25 cellular contexts compared by ENCODE assay signal in genomic region chr13:55230570-55230908, GRCh38.
"Had no signal": no experiment of that assay in that cellular context is flagged by ENCODE, and none has a peak within 500 bp of the region (broad histone marks: within the 10 kb centered on the region; RNA-seq: fewer than 3 reads in every experiment).

No MANE protein-coding gene starts in this region.

- DNase-seq: activated CD4-positive, alpha-beta memory T cell treated with anti-CD3 and anti-CD28 coated beads, Interleukin-2, amount 10 ng/mL, durations not matched to agents 7 days and 5 days; activated CD4-positive, alpha-beta T cell treated with anti-CD3 and anti-CD28 coated beads for 48 hours; activated CD4-positive, CD25-positive, alpha-beta regulatory T cell; activated CD8-positive, alpha-beta memory T cell treated with anti-CD3 and anti-CD28 coated beads, Interleukin-2, amount 10 ng/mL, durations not matched to agents 7 days and 5 days; activated naive CD4-positive, alpha-beta T cell treated with Interleukin-2 at 50 U/mL for 16 hours; activated naive CD8-positive, alpha-beta T cell treated with anti-CD3 and anti-CD28 coated beads, Interleukin-2, amount 10 ng/mL, durations not matched to agents 7 days and 5 days; activated T-cell treated with anti-CD3 and anti-CD28 coated beads, Interleukin-2, amount 50 U/mL, for 1 hour; amygdala; colonic mucosa; foreskin melanocyte; glutamatergic neuron; hippocampal formation; immature natural killer cell; kidney glomerular epithelial cell; left ventricle myocardium inferior; mammary epithelial cell; nephron progenitor cell; occipital lobe; posterior cingulate gyrus; stimulated activated CD8-positive, alpha-beta memory T cell treated with anti-CD3 and anti-CD28 coated beads, Interleukin-4, amount 100 ng/mL, for 48 hours; stimulated activated naive CD4-positive, alpha-beta T cell; thyroid gland had no signal

- ATAC-seq: activated CD8-positive, alpha-beta memory T cell treated with anti-CD3 and anti-CD28 coated beads, Interleukin-2, amount 10 ng/mL, durations not matched to agents 7 days and 5 days; activated T-helper 17 cell treated with anti-CD3 and anti-CD28 coated beads, Interleukin-2, amount 50 U/mL, for 72 hours had no signal

- H3K27ac Mint-ChIP-seq: activated CD4-positive, alpha-beta memory T cell treated with anti-CD3 and anti-CD28 coated beads, Interleukin-2, amount 10 ng/mL, durations not matched to agents 7 days and 5 days; activated CD8-positive, alpha-beta memory T cell treated with anti-CD3 and anti-CD28 coated beads, Interleukin-2, amount 10 ng/mL, durations not matched to agents 7 days and 5 days; activated naive CD8-positive, alpha-beta T cell treated with anti-CD3 and anti-CD28 coated beads, Interleukin-2, amount 10 ng/mL, durations not matched to agents 7 days and 5 days; activated T-helper 17 cell treated with anti-CD3 and anti-CD28 coated beads, Interleukin-2, amount 50 U/mL, for 72 hours; immature natural killer cell; nephron progenitor cell; T-helper 2 cell treated with Interferon-gamma antibody and Interleukin-4, amounts not matched to agents 5 μg/mL and 100 μg/mL, for 36 hours had no signal

- H3K4me3 ChIP-seq: colonic mucosa, left ventricle myocardium inferior, thyroid gland had no signal

- H3K4me3 Mint-ChIP-seq: activated CD4-positive, alpha-beta memory T cell treated with anti-CD3 and anti-CD28 coated beads, Interleukin-2, amount 10 ng/mL, durations not matched to agents 7 days and 5 days; activated CD8-positive, alpha-beta memory T cell treated with anti-CD3 and anti-CD28 coated beads, Interleukin-2, amount 10 ng/mL, durations not matched to agents 7 days and 5 days; activated naive CD8-positive, alpha-beta T cell treated with anti-CD3 and anti-CD28 coated beads, Interleukin-2, amount 10 ng/mL, durations not matched to agents 7 days and 5 days; activated T-helper 17 cell treated with anti-CD3 and anti-CD28 coated beads, Interleukin-2, amount 50 U/mL, for 72 hours; central memory CD8-positive, alpha-beta T cell; immature natural killer cell; nephron progenitor cell; T-helper 2 cell treated with Interferon-gamma antibody and Interleukin-4, amounts not matched to agents 5 μg/mL and 100 μg/mL, for 36 hours had no signal

- H3K27me3 ChIP-seq: colonic mucosa, thyroid gland had no signal

- H3K9me3 Mint-ChIP-seq: nephron progenitor cell had no signal

- H3K36me3 Mint-ChIP-seq: activated CD8-positive, alpha-beta memory T cell treated with anti-CD3 and anti-CD28 coated beads, Interleukin-2, amount 10 ng/mL, durations not matched to agents 7 days and 5 days; activated naive CD8-positive, alpha-beta T cell treated with anti-CD3 and anti-CD28 coated beads, Interleukin-2, amount 10 ng/mL, durations not matched to agents 7 days and 5 days; immature natural killer cell had no signal

- H3K27ac ChIP-seq: colonic mucosa, left ventricle myocardium inferior, thyroid gland had no signal

- H3K9me3 ChIP-seq: colonic mucosa, thyroid gland had no signal

- H3K27me3 Mint-ChIP-seq: activated CD4-positive, alpha-beta memory T cell treated with anti-CD3 and anti-CD28 coated beads, Interleukin-2, amount 10 ng/mL, durations not matched to agents 7 days and 5 days; activated CD8-positive, alpha-beta memory T cell treated with anti-CD3 and anti-CD28 coated beads, Interleukin-2, amount 10 ng/mL, durations not matched to agents 7 days and 5 days; activated naive CD8-positive, alpha-beta T cell treated with anti-CD3 and anti-CD28 coated beads, Interleukin-2, amount 10 ng/mL, durations not matched to agents 7 days and 5 days; activated T-helper 17 cell treated with anti-CD3 and anti-CD28 coated beads, Interleukin-2, amount 50 U/mL, for 72 hours; central memory CD8-positive, alpha-beta T cell had no signal

- H3K4me1 ChIP-seq: colonic mucosa, left ventricle myocardium inferior, thyroid gland had no signal

- H3K36me3 ChIP-seq: colonic mucosa, left ventricle myocardium inferior, thyroid gland had no signal

- H3K4me1 Mint-ChIP-seq: activated CD4-positive, alpha-beta memory T cell treated with anti-CD3 and anti-CD28 coated beads, Interleukin-2, amount 10 ng/mL, durations not matched to agents 7 days and 5 days; activated CD8-positive, alpha-beta memory T cell treated with anti-CD3 and anti-CD28 coated beads, Interleukin-2, amount 10 ng/mL, durations not matched to agents 7 days and 5 days; activated naive CD8-positive, alpha-beta T cell treated with anti-CD3 and anti-CD28 coated beads, Interleukin-2, amount 10 ng/mL, durations not matched to agents 7 days and 5 days; activated T-helper 17 cell treated with anti-CD3 and anti-CD28 coated beads, Interleukin-2, amount 50 U/mL, for 72 hours; central memory CD8-positive, alpha-beta T cell; immature natural killer cell; nephron progenitor cell had no signal
